ENCODE assay signal across 1 cellular context in genomic region chr22:30216710-30217109, GRCh38.
TF ChIP-seq lines count a peak whose summit lies in the region.

No MANE protein-coding gene starts in this region.

TF ChIP-seq in K562, 482 proteins besides CTCF, POLR2A, EP300 and RAD21 (continues in another document):
- TF ChIP-seq CXXC5 (CRISPR knock-in tag; IDR thresholded peaks at IDR 0.05) (peak; percentile 86), MYC (IDR thresholded peaks at IDR 0.05; ENCODE audit: low read depth, low read length) (peak; percentile 46), MYC (CRISPR knock-in tag; IDR thresholded peaks at IDR 0.05; ENCODE audit: borderline replicate concordance, low read depth) (no peak), ZNF217 (CRISPR knock-in tag; IDR thresholded peaks at IDR 0.05) (no peak), FOXM1 (IDR thresholded peaks at IDR 0.05; ENCODE audit: low read depth) (peak; percentile 89), FOXM1 (CRISPR knock-in tag; IDR thresholded peaks at IDR 0.05; ENCODE audit: low read depth) (no peak), JUN (IDR thresholded peaks at IDR 0.05; ENCODE audit: borderline replicate concordance, low read depth, low read length) (peak; percentile 71), JUN (CRISPR knock-in tag; IDR thresholded peaks at IDR 0.05; ENCODE audit: borderline replicate concordance) (no peak), MYNN (IDR thresholded peaks at IDR 0.05) (peak; percentile 82), MYNN (CRISPR knock-in tag; IDR thresholded peaks at IDR 0.05) (no peak), HDAC3 (IDR thresholded peaks at IDR 0.05; ENCODE audit: borderline replicate concordance, partially characterized antibody) (peak; percentile 85), PYGO2 (tag; IDR thresholded peaks at IDR 0.05) (0 out of 2 replicates have a peak, but pooled peaks have one; percentile 54), PHF8 (IDR thresholded peaks at IDR 0.05; ENCODE audit: borderline replicate concordance, low read length) (no peak), KAT7 (CRISPR knock-in tag; IDR thresholded peaks at IDR 0.05; ENCODE audit: borderline replicate concordance) (no peak), E4F1 (CRISPR knock-in tag; IDR thresholded peaks at IDR 0.05; ENCODE audit: borderline replicate concordance) (no peak), CHD2 (IDR thresholded peaks at IDR 0.05; ENCODE audit: low read depth, low read length) (no peak), KHSRP (IDR thresholded peaks at IDR 0.05) (peak; percentile 63; the same call in 1 of the 2 replicates), PHTF2 (CRISPR knock-in tag; IDR thresholded peaks at IDR 0.05) (no peak), SMARCA4 (IDR thresholded peaks at IDR 0.05) (peak; percentile 96), XRCC3 (IDR thresholded peaks at IDR 0.05) (no peak), ZNF695 (CRISPR knock-in tag; IDR thresholded peaks at IDR 0.05) (no peak), HNRNPLL (IDR thresholded peaks at IDR 0.05; ENCODE audit: low read depth, low read length, poor library complexity, severe bottlenecking) (no peak), ZBTB2 (IDR thresholded peaks at IDR 0.05) (0 out of 2 replicates have a peak, but pooled peaks have one; percentile 18), NEUROD1 (IDR thresholded peaks at IDR 0.05; ENCODE audit: borderline replicate concordance, low read depth, low read length, partially characterized antibody) (peak; percentile 82), NCOR1 (IDR thresholded peaks at IDR 0.05) (peak; percentile 97), HDAC1 (IDR thresholded peaks at IDR 0.05) (peak in 1 of 2 experiments; percentile 78; a peak in 2 of 4 replicates), ZNF212 (CRISPR knock-in tag; IDR thresholded peaks at IDR 0.05) (no peak), RUNX1 (IDR thresholded peaks at IDR 0.05; ENCODE audit: low read depth) (peak; percentile 88; the same call in 1 of the 2 replicates), PHB (CRISPR knock-in tag; IDR thresholded peaks at IDR 0.05) (no peak), ZZZ3 (IDR thresholded peaks at IDR 0.05) (no peak), E2F1 (CRISPR knock-in tag; IDR thresholded peaks at IDR 0.05) (no peak), ZNF384 (IDR thresholded peaks at IDR 0.05; ENCODE audit: low read depth, low read length) (0 out of 2 replicates have a peak, but pooled peaks have one; percentile 19), NBN (IDR thresholded peaks at IDR 0.05; ENCODE audit: low read depth) (peak; percentile 47; the same call in 1 of the 2 replicates), ZNF655 (CRISPR knock-in tag; IDR thresholded peaks at IDR 0.05) (no peak), THAP7 (CRISPR knock-in tag; IDR thresholded peaks at IDR 0.05) (no peak), MEF2D (tag; conservative IDR thresholded peaks at IDR 0.05; ENCODE audit: low read depth) (no peak), MTA3 (IDR thresholded peaks at IDR 0.05; ENCODE audit: borderline replicate concordance) (peak; percentile 87), HES1 (IDR thresholded peaks at IDR 0.05; ENCODE audit: low read depth) (peak; percentile 89), ATF1 (CRISPR knock-in tag; IDR thresholded peaks at IDR 0.05) (no peak), ATF1 (tag; IDR thresholded peaks at IDR 0.05) (peak; percentile 83), ETV6 (IDR thresholded peaks at IDR 0.05; ENCODE audit: borderline replicate concordance in 1 of 2, low read depth in 2 of 2, low read length in 1 of 2) (no peak), ETV6 (CRISPR knock-in tag; IDR thresholded peaks at IDR 0.05; ENCODE audit: borderline replicate concordance) (no peak), SNIP1 (IDR thresholded peaks at IDR 0.05; ENCODE audit: low read depth) (no peak), KDM1A (IDR thresholded peaks at IDR 0.05) (peak; percentile 84 to 89), ZBTB17 (CRISPR knock-in tag; IDR thresholded peaks at IDR 0.05) (0 out of 2 replicates have a peak, but pooled peaks have one; percentile 66), ZBTB7A (IDR thresholded peaks at IDR 0.05; ENCODE audit: borderline replicate concordance, control insufficient read depth, low read depth, low read length) (peak; percentile 66; the same call in 1 of the 2 replicates), ARHGAP35 (IDR thresholded peaks at IDR 0.05; ENCODE audit: partially characterized antibody) (no peak), CREB3L1 (IDR thresholded peaks at IDR 0.05; ENCODE audit: borderline replicate concordance, low read depth) (peak; percentile 42; the same call in 1 of the 2 replicates), BRD9 (IDR thresholded peaks at IDR 0.05; ENCODE audit: low read depth, partially characterized antibody) (no peak), TAF7 (tag; IDR thresholded peaks at IDR 0.05) (no peak), ZBTB9 (CRISPR knock-in tag; IDR thresholded peaks at IDR 0.05) (peak; percentile 88; the same call in 1 of the 2 replicates), DACH1 (IDR thresholded peaks at IDR 0.05; ENCODE audit: partially characterized antibody) (no peak), HDGF (IDR thresholded peaks at IDR 0.05) (no peak), ATF7 (IDR thresholded peaks at IDR 0.05) (peak; percentile 83), PKNOX1 (IDR thresholded peaks at IDR 0.05) (peak; percentile 61), CBFA2T3 (IDR thresholded peaks at IDR 0.05) (peak; percentile 99), VEZF1 (CRISPR knock-in tag; IDR thresholded peaks at IDR 0.05) (peak; percentile 89), CBFA2T2 (conservative IDR thresholded peaks at IDR 0.05) (peak; percentile 98), KLF16 (IDR thresholded peaks at IDR 0.05) (peak; percentile 98), CREB5 (CRISPR knock-in tag; IDR thresholded peaks at IDR 0.05) (no peak), ZC3H4 (CRISPR knock-in tag; IDR thresholded peaks at IDR 0.05; ENCODE audit: borderline replicate concordance) (no peak), SAP30 (IDR thresholded peaks at IDR 0.05; ENCODE audit: borderline replicate concordance, insufficient read depth, low read depth, low read length, poor library complexity, severe bottlenecking) (no peak), ZFP1 (CRISPR knock-in tag; IDR thresholded peaks at IDR 0.05) (no peak), ZEB2 (IDR thresholded peaks at IDR 0.05) (peak; percentile 70; the same call in 1 of the 2 replicates)
